8 cellular contexts compared by ENCODE assay signal in the genomic region with DNA sequence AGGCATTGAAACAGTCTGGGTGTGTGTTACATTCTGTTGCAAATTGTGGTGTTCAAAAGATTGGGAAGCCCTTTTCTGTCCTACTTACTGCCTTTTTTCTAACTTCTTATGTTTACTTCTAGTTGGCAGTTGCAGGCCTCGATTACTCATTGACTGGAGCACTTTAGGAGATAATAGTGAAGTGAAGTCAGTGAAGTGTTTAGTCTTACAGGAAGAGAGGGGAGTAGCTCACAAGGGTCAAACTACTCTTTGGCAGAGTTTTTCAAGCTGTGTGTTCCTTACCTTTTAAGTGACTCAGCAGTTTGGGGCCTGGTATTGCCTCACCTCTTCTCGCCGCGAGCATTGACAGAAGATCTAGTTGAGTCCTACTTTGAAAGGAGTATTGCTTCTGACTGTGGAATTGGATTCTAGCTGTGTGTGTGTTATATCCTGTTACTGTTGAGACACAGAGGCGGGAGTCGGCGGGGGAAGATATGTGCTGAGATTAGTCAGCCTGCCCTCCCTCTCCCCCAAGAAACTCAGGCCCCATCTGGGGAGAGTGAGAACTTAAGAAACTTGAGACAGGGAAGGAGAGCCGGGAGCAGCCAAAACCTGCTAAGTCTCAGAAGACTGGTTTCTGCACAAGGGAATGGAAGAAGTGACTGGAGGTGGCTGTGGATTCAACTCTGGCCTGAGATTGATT. TPM values are rescaled to one million over a fixed set of nuclear protein-coding genes. Genes with fewer than 3 reads are reported as not detected.
DNase-seq lines count a peak whose midpoint lies in the region; ATAC-seq and TF ChIP-seq lines count a peak whose summit lies in the region.

No MANE protein-coding gene starts in this region.

- POLR2A ChIA-PET in MCF 10A (lab: Yijun Ruan, JAX), result interaction anchor here (0.5 to 5.4 kb wide), 12 partner anchors 9 to 1251 kb away, joined by 3 to 70 read pairs (median 3); partner anchors contain the start of genes AHCYL1, GNAI3 and STRIP1

- no TSS peak for BruUV-seq in MCF 10A (replicated peaks; lab: Mats Ljungman, UMichigan)

- ATAC-seq in GM18858 (IDR thresholded peaks at IDR 0.05; ENCODE audit: unreplicated experiment) (peak; percentile 35), HG03135 (IDR thresholded peaks at IDR 0.05; ENCODE audit: unreplicated experiment) (peak; percentile 55), left colon (peak; percentile 94)

- H3K9me3 Mint-ChIP-seq in MCF 10A (ENCODE audit: unreplicated experiment), result no peaks in the 10 kb centered on the region

- no peaks in the 10 kb centered on the region for H3K27me3 Mint-ChIP-seq in MCF 10A (ENCODE audit: insufficient read depth, unreplicated experiment)

- H3K27ac Mint-ChIP-seq in MCF 10A (ENCODE audit: low read depth, unreplicated experiment), result peak overlapping the region; percentile 88

- no peak for TF ChIP-seq CTCF in MCF 10A (IDR thresholded peaks at IDR 0.05; ENCODE audit: unreplicated experiment)

- H3K4me1 Mint-ChIP-seq in MCF 10A (ENCODE audit: insufficient read depth, unreplicated experiment), result peaks cover 53% of the 10 kb centered on the region

- peaks cover 3% of the 10 kb centered on the region for H3K36me3 Mint-ChIP-seq in MCF 10A (ENCODE audit: insufficient read depth, unreplicated experiment)

- CTCF ChIA-PET in MCF 10A (lab: Yijun Ruan, JAX), result interaction anchor here (0.5 to 1.4 kb wide), 6 partner anchors 18 to 775 kb away, joined by 3 to 6 read pairs (median 4); partner anchors contain the start of gene AHCYL1

- H3K4me3 Mint-ChIP-seq in MCF 10A (ENCODE audit: unreplicated experiment), result peak overlapping the region; percentile 70

- intact Hi-C loops in MCF 10A (cut with micrococcal nuclease) (no loop called here), left colon (cut with DNase I, micrococcal nuclease) (no loop called here)

- DNase-seq in A172 (ENCODE audit: low spot score) (peak; percentile 85), RPMI7951 (ENCODE audit: low read depth) (peak; percentile 95), MCF 10A (ENCODE audit: unreplicated experiment) (peak; percentile 99), left colon (peak; percentile 53 to 76), NCI-H146 (lab: John Stamatoyannopoulos, UW) (no peak)
- peak; percentile 45 for DNase-seq in stimulated activated CD4-positive, alpha-beta T cell treated with anti-CD3 and anti-CD28 coated beads, Interleukin-4, amount 100 ng/mL, for 24 hours

RNA-seq across cellular contexts. Expression of gene AHCYL1, which starts 19.3 kb away (rescaled TPM):
- 36.6 and 37.6 TPM in 2 replicates for total RNA-seq in A172 (2014; rRNA removed; shearing (Covaris generic))
- 43.1 and 47.5 TPM in 2 replicates for total RNA-seq in RPMI7951 (2014; rRNA removed; shearing (Covaris generic))
- total RNA-seq in MCF 10A (2022) (104 and 106 TPM in 2 replicates), left colon (10 to 100 TPM; 90.7 to 95.1 TPM)

RNA-seq across cellular contexts. Expression of gene STRIP1, which starts 30.5 kb away (rescaled TPM):
- 24.4 and 25.7 TPM in 2 replicates for total RNA-seq in A172 (2014; rRNA removed; shearing (Covaris generic))
- total RNA-seq in RPMI7951 (2014; rRNA removed; shearing (Covaris generic)), result 25.7 and 27.6 TPM in 2 replicates
- total RNA-seq in MCF 10A (2022), result 35.6 and 40.6 TPM in 2 replicates
- total RNA-seq in left colon, result 10 to 100 TPM; 34.0 to 38.2 TPM

Comparison
In these comparisons a context has a peak if more than half of its experiments do, and no peak if none do; other contexts are left out.
1. ATAC-seq: peak in every context shown above with its lines; median percentile 94 in left colon; 55 in HG03135; 35 in GM18858.